8 cellular contexts compared by ENCODE assay signal in genomic region chr7:80659120-80660055, GRCh38. TPM values are rescaled to one million over a fixed set of nuclear protein-coding genes. Genes with fewer than 3 reads are reported as not detected.
DNase-seq lines count a peak whose midpoint lies in the region; ATAC-seq and TF ChIP-seq lines count a peak whose summit lies in the region.

No MANE protein-coding gene starts in this region.

- no peak for TF ChIP-seq EP300 in esophagus muscularis mucosa (IDR thresholded peaks at IDR 0.05)

- DNase-seq in NCI-H2029 treated with DMSO at 0.1 percent for 48 hours (lab: John Stamatoyannopoulos, UW) (peak; percentile 27), NCI-H2029 (lab: John Stamatoyannopoulos, UW) (no peak), OCI-LY7 (ENCODE audit: low spot score) (peak; percentile 5), esophagus muscularis mucosa (ENCODE audit: extremely low spot score) (no peak), putamen (ENCODE audit: low spot score) (no peak)

- no peak for TF ChIP-seq POLR2A in esophagus muscularis mucosa (IDR thresholded peaks at IDR 0.05; ENCODE audit: low read depth)

- H3K79me2 ChIP-seq in OCI-LY7 (ENCODE audit: insufficient read depth, low read depth, low read length) (no peaks in the 10 kb centered on the region), parathyroid adenoma (no peaks in the 10 kb centered on the region)

- H3K4me3 ChIP-seq in OCI-LY7 (ENCODE audit: low read depth, low read length, poor library complexity, severe bottlenecking) (no peak overlapping the region), esophagus muscularis mucosa (no peak overlapping the region), parathyroid adenoma (ENCODE audit: low read depth, low read length) (no peak overlapping the region)

- TF ChIP-seq CTCF in OCI-LY7 (conservative IDR thresholded peaks at IDR 0.05; ENCODE audit: low read length) (peak; percentile 77), esophagus muscularis mucosa (IDR thresholded peaks at IDR 0.05) (peak; percentile 71 to 82 (median 80)), parathyroid adenoma (IDR thresholded peaks at IDR 0.05) (peak; percentile 77)

- H4K20me1 ChIP-seq in OCI-LY7 (ENCODE audit: insufficient read depth, low read length): no peaks in the 10 kb centered on the region

- intact Hi-C loops in OCI-LY7 (cut with micrococcal nuclease; ENCODE audit: unreplicated experiment): no loop called here
- intact Hi-C loops in esophagus muscularis mucosa (cut with DNase I): loop anchor here (5.0 kb wide), 1 partner anchor 232 kb away; no protein-coding TSS in a partner anchor

- H2AFZ ChIP-seq in OCI-LY7 (ENCODE audit: low read length) (no peak overlapping the region), parathyroid adenoma (no peak overlapping the region)

- H3K27me3 ChIP-seq in esophagus muscularis mucosa: no peaks in the 10 kb centered on the region
- H3K27me3 ChIP-seq in parathyroid adenoma (ENCODE audit: control insufficient read depth, insufficient read depth, low read length): no peaks in the 10 kb centered on the region

- BruUV-seq in OCI-LY7 (replicated peaks; lab: Mats Ljungman, UMichigan): no TSS peak

- H3K9me3 ChIP-seq in OCI-LY7 (ENCODE audit: low read length) (no peaks in the 10 kb centered on the region), esophagus muscularis mucosa (no peaks in the 10 kb centered on the region), parathyroid adenoma (ENCODE audit: control insufficient read depth, low read length) (no peaks in the 10 kb centered on the region)

- ATAC-seq in HG03342 (IDR thresholded peaks at IDR 0.05; ENCODE audit: unreplicated experiment) (peak; percentile 80), HG03097 (IDR thresholded peaks at IDR 0.05; ENCODE audit: low FRiP score, unreplicated experiment) (no peak)

- WGBS in esophagus muscularis mucosa: 8% methylated on average over 3 of the region's 3 CpGs

- POLR2A ChIA-PET in OCI-LY7 (lab: Charles Lee): no interaction called here

- CTCF ChIA-PET in OCI-LY7 (lab: Charles Lee; ENCODE audit: unreplicated experiment): no interaction called here

- H3K36me3 ChIP-seq in OCI-LY7 (ENCODE audit: insufficient read depth, low read length) (no peaks in the 10 kb centered on the region), esophagus muscularis mucosa (peaks cover 0 to 100% (median 0%) of the 10 kb centered on the region in 4 donors), parathyroid adenoma (ENCODE audit: control insufficient read depth, insufficient read depth, low read length) (no peaks in the 10 kb centered on the region)

- H3K9me2 ChIP-seq in OCI-LY7 (ENCODE audit: insufficient read depth, low read length): no peaks in the 10 kb centered on the region

- H3K4me2 ChIP-seq in OCI-LY7 (ENCODE audit: low read length): no peak overlapping the region
- H3K4me2 ChIP-seq in parathyroid adenoma (ENCODE audit: low read length): no peak overlapping the region

- H3K4me1 ChIP-seq in OCI-LY7 (ENCODE audit: insufficient read depth, low read length, poor library complexity, severe bottlenecking): no peaks in the 10 kb centered on the region
- peaks cover 0 to 21% (median 0%) of the 10 kb centered on the region in 4 donors for H3K4me1 ChIP-seq in esophagus muscularis mucosa
- no peaks in the 10 kb centered on the region for H3K4me1 ChIP-seq in parathyroid adenoma

- H3K27ac ChIP-seq in OCI-LY7 (ENCODE audit: low read depth, low read length, poor library complexity, severe bottlenecking): no peak overlapping the region
- H3K27ac ChIP-seq in esophagus muscularis mucosa (replicated peaks in 1 of 4): no peak overlapping the region
- no peak overlapping the region for H3K27ac ChIP-seq in parathyroid adenoma

- H3K9ac ChIP-seq in parathyroid adenoma: no peak overlapping the region

RNA-seq across cellular contexts. Expression of gene CD36, which starts 20.9 kb away (rescaled TPM):
- 0.03 TPM in 1 of 2 replicates, not detected in the other for total RNA-seq in OCI-LY7 (2014; rRNA removed; shearing (Covaris generic))
- total RNA-seq in OCI-LY7 (2022) (not detected in 2 replicates), esophagus muscularis mucosa (100 to 1,000 TPM in 1 of 4 donors, 10 to 100 TPM in 3; 61.0 to 148 (median 87.7) TPM)

Comparison
In these comparisons a context has a peak if more than half of its experiments do, and no peak if none do; other contexts are left out.
1. DNase-seq: peak in NCI-H2029 treated with DMSO at 0.1 percent for 48 hours (single experiment) and OCI-LY7 (single experiment); none in NCI-H2029 (single experiment), esophagus muscularis mucosa (single experiment) and putamen (single experiment).
2. RNA of gene CD36, which starts 20.9 kb away (total RNA-seq): 61.0 to 148 TPM in esophagus muscularis mucosa; 0.03 TPM in OCI-LY7; every median in the first group is over 10 times any median in the second.
3. Peak in every context shown above with its lines, with median percentiles within 50 percentile points of each other: CTCF ChIP-seq.